Comparison of ENCODE assay signal across 27 cellular contexts in the genomic region with DNA sequence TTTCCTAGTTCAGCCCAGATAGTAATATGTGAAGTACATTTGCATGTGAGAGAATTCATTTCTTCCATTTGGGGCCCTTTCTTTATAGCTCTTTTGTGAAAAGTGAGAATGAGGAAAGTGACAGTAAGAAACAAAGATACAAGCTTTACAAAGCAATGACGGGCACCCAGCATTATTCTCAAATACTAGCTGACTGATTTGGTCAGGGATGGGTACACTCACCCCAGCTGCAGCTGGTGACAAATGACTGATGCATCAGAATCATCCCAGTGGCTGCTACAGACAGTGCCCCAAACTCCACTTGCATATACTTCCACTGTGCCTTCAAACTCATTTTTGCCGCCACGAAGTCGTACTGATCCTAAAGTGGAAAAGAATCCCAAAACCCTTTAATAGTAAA. TPM values are rescaled to one million over a fixed set of nuclear protein-coding genes. Genes with fewer than 3 reads are reported as not detected.
A peak's percentile ranks its signal among the peaks of the same experiment; 100 is the strongest.
DNase-seq lines count a peak whose midpoint lies in the region; ATAC-seq, FAIRE-seq and TF ChIP-seq lines count a peak whose summit lies in the region.
"Had no signal": no experiment of that assay in that cellular context is flagged by ENCODE, and none has a peak within 500 bp of the region (broad histone marks: within the 10 kb centered on the region; RNA-seq: fewer than 3 reads in every experiment).

No MANE protein-coding gene starts in this region.

- H3K9ac ChIP-seq in GM12878 (ENCODE audit: control insufficient read depth, insufficient read depth, low read length) (no peak overlapping the region), skeletal muscle satellite cell (ENCODE audit: low read depth, low read length) (no peak overlapping the region)

- no peaks in the 10 kb centered on the region for H3K36me3 ChIP-seq in GM12878 (ENCODE audit: control insufficient read depth in 2 of 2, insufficient read depth in 2 of 2, low read length in 1 of 2)
- no peaks in the 10 kb centered on the region for H3K36me3 ChIP-seq in skeletal muscle satellite cell (ENCODE audit: insufficient read depth, low read length)
- H3K36me3 ChIP-seq: gastroesophageal sphincter, Peyer's patch, sigmoid colon had no signal

- H3K4me3 ChIP-seq in GM12878 (no peak overlapping the region), skeletal muscle satellite cell (ENCODE audit: low read length) (no peak overlapping the region)
- H3K4me3 ChIP-seq: A549, gastroesophageal sphincter, Peyer's patch, sigmoid colon had no signal

- no peak for TF ChIP-seq CTCF in GM12878 (IDR thresholded peaks at IDR 0.05 in 2 of 3, conservative IDR thresholded peaks at IDR 0.05 in 1 of 3; ENCODE audit: control insufficient read depth in 2 of 3, extremely low read depth in 1 of 3, insufficient read depth in 1 of 3, low read depth in 3 of 3, low read length in 3 of 3)

- no peaks in the 10 kb centered on the region for H3K4me1 ChIP-seq in GM12878 (ENCODE audit: control insufficient read depth, insufficient read depth, low read length)
- H3K4me1 ChIP-seq in skeletal muscle satellite cell (ENCODE audit: control insufficient read depth, insufficient read depth, low read length), result peaks cover 44% of the 10 kb centered on the region
- H3K4me1 ChIP-seq: A549, gastroesophageal sphincter, sigmoid colon had no signal

- H3K9me3 Mint-ChIP-seq in activated CD4-positive, alpha-beta T cell treated with anti-CD3 and anti-CD28 coated beads for 36 hours (ENCODE audit: low read depth), result no peaks in the 10 kb centered on the region
- H3K9me3 Mint-ChIP-seq: activated B cell treated with CpG ODN at 0.5 μM for 24 hours, nephron progenitor cell had no signal

- in situ Hi-C loops in GM12878 (cut with MboI), result no loop called here
- in situ Hi-C loops in ACHN (cut with HindIII; ENCODE audit: low pct_ligation_motif_present, low pct_unique_long_range_greater_than_20kb, low sequenced_read_pairs), result no loop called here

- CTCF ChIA-PET in activated CD4-positive, alpha-beta T cell treated with anti-CD3 and anti-CD28 coated beads for 36 hours (lab: Charles Lee), result interaction anchor here (1.0 kb wide), 1 partner anchor 21 kb away, joined by 3 read pairs; no protein-coding TSS in a partner anchor
- CTCF ChIA-PET in GM12878 (lab: Yijun Ruan, JAX), result no interaction called here

- no peak overlapping the region for H3K27ac Mint-ChIP-seq in activated CD4-positive, alpha-beta T cell treated with anti-CD3 and anti-CD28 coated beads for 36 hours
- H3K27ac Mint-ChIP-seq: activated B cell treated with CpG ODN at 0.5 μM for 24 hours; activated CD8-positive, alpha-beta T cell treated with anti-CD3 and anti-CD28 coated beads, Interleukin-2, amount 10 ng/mL, durations not matched to agents 7 days and 5 days; nephron progenitor cell had no signal

- SMC1A ChIA-PET in GM12878 (lab: Charles Lee; ENCODE audit: uncharacterized antibody, unreplicated experiment), result interaction anchor here (1.0 to 1.9 kb wide), 3 partner anchors 11 to 16 kb away, joined by 3 to 5 read pairs (median 5); partner anchors contain the start of gene PRSS12

- no peaks in the 10 kb centered on the region for H3K27me3 ChIP-seq in GM12878 (replicated peaks in 1 of 2; ENCODE audit: control insufficient read depth in 2 of 2, insufficient read depth in 2 of 2, low read length in 1 of 2)
- no peaks in the 10 kb centered on the region for H3K27me3 ChIP-seq in skeletal muscle satellite cell (ENCODE audit: control insufficient read depth, insufficient read depth, low read length)
- H3K27me3 ChIP-seq: gastroesophageal sphincter, Peyer's patch, sigmoid colon had no signal

- RAD21 ChIA-PET in GM12878 (lab: Charles Lee; ENCODE audit: unreplicated experiment), result no interaction called here

- peaks cover 2% of the 10 kb centered on the region for H3K27me3 Mint-ChIP-seq in activated CD4-positive, alpha-beta T cell treated with anti-CD3 and anti-CD28 coated beads for 36 hours

- H3K27ac ChIP-seq in GM12878 (ENCODE audit: control insufficient read depth, insufficient read depth), result no peak overlapping the region
- H3K27ac ChIP-seq: A549, C4-2B, gastroesophageal sphincter, Peyer's patch, sigmoid colon had no signal

- BruUV-seq in GM12878 (replicated peaks; lab: Mats Ljungman, UMichigan), result no TSS peak

- H3K4me3 Mint-ChIP-seq in activated CD4-positive, alpha-beta T cell treated with anti-CD3 and anti-CD28 coated beads for 36 hours, result no peak overlapping the region
- H3K4me3 Mint-ChIP-seq: activated B cell treated with CpG ODN at 0.5 μM for 24 hours; activated CD8-positive, alpha-beta T cell treated with anti-CD3 and anti-CD28 coated beads, Interleukin-2, amount 10 ng/mL, durations not matched to agents 7 days and 5 days; nephron progenitor cell had no signal

- DNase-seq in activated CD4-positive, alpha-beta T cell treated with anti-CD3 and anti-CD28 coated beads for 36 hours, result no peak
- DNase-seq in activated CD4-positive, alpha-beta T cell treated with anti-CD3 and anti-CD28 coated beads for 4 hours, result no peak
- DNase-seq in HK-2 (ENCODE audit: unreplicated experiment) (peak; percentile 9), GM12878 (ENCODE audit: low read depth, low spot score) (no peak), NCI-H345 treated with DMSO at 0.1 percent for 48 hours (lab: John Stamatoyannopoulos, UW; ENCODE audit: unreplicated experiment) (no peak), ACHN (no peak), left cardiac atrium (no peak)
- DNase-seq: activated B cell treated with CpG ODN at 0.5 μM for 24 hours; activated CD8-positive, alpha-beta T cell treated with anti-CD3 and anti-CD28 coated beads, Interleukin-2, amount 10 ng/mL, durations not matched to agents 7 days and 5 days; activated naive CD4-positive, alpha-beta T cell treated with Interleukin-2 at 50 U/mL for 16 hours; activated T-cell treated with anti-CD3 and anti-CD28 coated beads, Interleukin-2, amount 50 U/mL, for 1 hour; amygdala; midbrain; MV-4-11; NCI-H187 treated with DMSO at 0.1 percent for 48 hours; NCI-H345; nephron progenitor cell; NK-92 treated with Interleukin-12 subunit alpha and Interleukin-12 subunit beta, amount 100 ng/mL, for 24 hours; Peyer's patch; sigmoid colon had no signal

- no peak overlapping the region for H3K4me2 ChIP-seq in GM12878 (ENCODE audit: control insufficient read depth, insufficient read depth)
- peak overlapping the region; percentile 31 for H3K4me2 ChIP-seq in skeletal muscle satellite cell (ENCODE audit: low read length)
- H3K4me2 ChIP-seq: A549 had no signal

- H3K4me1 Mint-ChIP-seq in activated CD4-positive, alpha-beta T cell treated with anti-CD3 and anti-CD28 coated beads for 36 hours, result no peaks in the 10 kb centered on the region
- H3K4me1 Mint-ChIP-seq: activated B cell treated with CpG ODN at 0.5 μM for 24 hours, nephron progenitor cell had no signal

- no peaks in the 10 kb centered on the region for H3K79me2 ChIP-seq in GM12878 (ENCODE audit: control insufficient read depth, insufficient read depth, low read length)

- FAIRE-seq in GM12878 (lab: Jason Lieb, UNC), result no peak
- FAIRE-seq: A549, GM12891 had no signal

- no peak for TF ChIP-seq RAD21 in GM12878 (IDR thresholded peaks at IDR 0.05; ENCODE audit: insufficient read depth, low read depth, low read length)

- no peak overlapping the region for H2AFZ ChIP-seq in GM12878 (ENCODE audit: control insufficient read depth, low read depth, low read length)

- POLR2A ChIA-PET in activated CD4-positive, alpha-beta T cell treated with anti-CD3 and anti-CD28 coated beads for 36 hours (lab: Charles Lee), result no interaction called here
- POLR2A ChIA-PET in GM12878 (lab: Charles Lee), result interaction anchor here (0.6 kb wide), 1 partner anchor 363 kb away, joined by 4 read pairs; no protein-coding TSS in a partner anchor

- no peaks in the 10 kb centered on the region for H4K20me1 ChIP-seq in GM12878 (ENCODE audit: control insufficient read depth, insufficient read depth)

- peak; percentile 26 for ATAC-seq in activated CD4-positive, alpha-beta T cell treated with anti-CD3 and anti-CD28 coated beads for 36 hours
- ATAC-seq in GM12878 (peak; percentile 73), left cardiac atrium (no peak)
- ATAC-seq: A549; activated CD8-positive, alpha-beta T cell treated with anti-CD3 and anti-CD28 coated beads, Interleukin-2, amount 10 ng/mL, durations not matched to agents 7 days and 5 days; gastroesophageal sphincter; HCT116 had no signal

- 74% methylated on average over 4 of the region's 4 CpGs for WGBS in GM12878 (ENCODE audit: insufficient coverage, insufficient replicate concordance, low lambda C conversion rate, missing lambda C conversion rate)

- TF ChIP-seq EP300 in GM12878 (IDR thresholded peaks at IDR 0.05; ENCODE audit: borderline replicate concordance in 1 of 2, control insufficient read depth in 1 of 2, low read depth in 2 of 2, low read length in 2 of 2), result no peak

- intact Hi-C loops in activated CD4-positive, alpha-beta T cell treated with anti-CD3 and anti-CD28 coated beads for 36 hours (cut with DNase I, micrococcal nuclease), result no loop called here
- intact Hi-C loops in GM12878 (cut with micrococcal nuclease; ENCODE audit: unreplicated experiment) (no loop called here), left cardiac atrium (cut with DNase I) (no loop called here)

- H3K9me3 ChIP-seq in GM12878 (replicated peaks; ENCODE audit: control insufficient read depth, insufficient read depth, low read length) (no peaks in the 10 kb centered on the region), skeletal muscle satellite cell (replicated peaks; ENCODE audit: low read length) (no peaks in the 10 kb centered on the region)
- H3K9me3 ChIP-seq: A549, gastroesophageal sphincter, Peyer's patch, sigmoid colon had no signal

- no peaks in the 10 kb centered on the region for H3K36me3 Mint-ChIP-seq in activated CD4-positive, alpha-beta T cell treated with anti-CD3 and anti-CD28 coated beads for 36 hours (ENCODE audit: low read depth)

- no peak for TF ChIP-seq POLR2A in GM12878 (IDR thresholded peaks at IDR 0.05; ENCODE audit: low read depth, low read length)

RNA-seq across cellular contexts. Expression of gene PRSS12, which starts 14.8 kb away (rescaled TPM):
- not detected for total RNA-seq in activated CD4-positive, alpha-beta T cell treated with anti-CD3 and anti-CD28 coated beads for 36 hours
- 0.47 TPM in 1 of 2 replicates, not detected in the other for total RNA-seq in GM12878 (2013; cell fraction: nucleolus; rRNA removed)
- total RNA-seq in GM12878 (2014; rRNA removed) (0.05 and 0.11 TPM in 2 replicates), GM12878 (2014; rRNA removed; fragmentation: Illumina TruSeq; extraction: Trizol) (0.04 TPM in 1 of 2 replicates, not detected in the other), GM12878 (2021) (0.48 TPM in 1 of 2 replicates, not detected in the other), left cardiac atrium (under 1 TPM in 1 of 2 donors, not detected in 1; 0.50 TPM)
- 0.05 TPM for polyA plus RNA-seq in GM12878 (2011; ENCODE audit: low read depth)
- polyA plus RNA-seq in GM12878 (2011; rRNA removed) (0.22 and 0.34 TPM in 2 replicates), GM12878 (2014; fragmentation: Illumina TruSeq; extraction: Trizol) (0.11 TPM in 1 of 2 replicates, not detected in the other), GM12878 (2014; fragmentation: Nextera tagmentation; extraction: Ambion mirVana) (under 1 TPM; 0.04 to 0.14 TPM), GM12878 (2014; rRNA removed) (0.10 TPM in 1 of 2 replicates, not detected in the other), GM12878 (2016; fragmentation: Nextera tagmentation; extraction: Ambion mirVana) (under 1 TPM; 0.07 to 0.16 TPM)
- 0.08 and 0.19 TPM in 2 replicates for polyA plus RNA-seq in GM12878 (2011; cell fraction: cytosol; rRNA removed)
- polyA plus RNA-seq in GM12878 (2011; cell fraction: nucleus; rRNA removed), result 0.51 and 0.78 TPM in 2 replicates
- polyA plus RNA-seq in GM12878 (2012), result 0.03 and 0.08 TPM in 2 replicates
- polyA minus RNA-seq in GM12878 (2011; rRNA and poly(A)+ RNA removed), result 0.21 and 0.22 TPM in 2 replicates
- not detected in 2 replicates for polyA minus RNA-seq in GM12878 (2011; cell fraction: cytosol; rRNA and poly(A)+ RNA removed)
- polyA minus RNA-seq in GM12878 (2011; cell fraction: nucleus; rRNA and poly(A)+ RNA removed), result 0.24 and 1.8 TPM in 2 replicates
- total RNA-seq in skeletal muscle satellite cell (2012; rRNA removed), result 3.0 and 5.9 TPM in 2 replicates
- total RNA-seq: activated B cell treated with CpG ODN at 0.5 μM for 24 hours; activated CD8-positive, alpha-beta T cell treated with anti-CD3 and anti-CD28 coated beads, Interleukin-2, amount 10 ng/mL, durations not matched to agents 7 days and 5 days; T-helper 2 cell treated with Interferon-gamma antibody and Interleukin-4, amounts not matched to agents 100 ng/mL and 5 ng/mL, for 36 hours had no signal

Comparison
In these comparisons a context has a peak if more than half of its experiments do, and no peak if none do; other contexts are left out.
1. ATAC-seq: peak in activated CD4-positive, alpha-beta T cell treated with anti-CD3 and anti-CD28 coated beads for 36 hours (single experiment) and GM12878 (single experiment); none in left cardiac atrium (0 of 2).